In the genomic region with DNA sequence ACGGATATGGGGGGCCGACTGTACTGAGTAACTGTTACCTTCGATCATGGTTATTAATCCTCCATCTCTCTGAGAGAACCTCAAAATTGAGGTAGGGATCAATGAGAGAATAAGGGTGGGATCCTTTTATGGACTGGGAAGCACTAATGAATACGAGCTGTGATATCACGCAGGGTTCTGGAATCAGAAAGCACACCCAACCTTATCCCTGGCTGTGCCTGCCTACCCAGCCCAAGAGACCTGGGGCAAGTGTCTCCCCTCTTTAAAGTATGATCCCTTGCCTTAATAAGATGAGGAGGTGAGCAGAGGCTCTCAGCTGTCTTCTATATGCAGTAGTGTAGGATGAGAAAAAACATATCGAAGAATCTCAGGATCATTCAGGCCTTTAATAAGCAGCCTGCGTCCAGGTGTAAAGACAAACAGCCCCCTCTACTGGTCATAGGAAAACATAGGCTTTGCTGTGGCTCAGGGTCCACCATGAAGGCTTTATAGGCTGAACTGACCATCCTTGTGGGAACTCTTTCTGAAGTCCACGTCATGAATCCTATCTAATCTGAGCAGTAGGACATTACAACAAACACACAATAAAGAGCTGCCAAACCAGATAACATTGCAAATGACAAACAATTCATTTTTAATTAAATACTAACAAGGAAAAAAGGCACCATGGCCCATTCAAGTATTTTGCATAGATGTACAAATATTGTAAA, we compare ENCODE assay signal across 8 cellular contexts. TPM values are rescaled to one million over a fixed set of nuclear protein-coding genes. Genes with fewer than 3 reads are reported as not detected.
DNase-seq lines count a peak whose midpoint lies in the region; ATAC-seq and TF ChIP-seq lines count a peak whose summit lies in the region.

No MANE protein-coding gene starts in this region.

- H3K36me3 ChIP-seq in muscle layer of colon (ENCODE audit: insufficient read depth, low read length): peaks cover 41% of the 10 kb centered on the region

- H3K9me3 Mint-ChIP-seq in Calu3 (ENCODE audit: low read depth, unreplicated experiment): no peaks in the 10 kb centered on the region

- DNase-seq in Calu3 (peak; percentile 63), NCI-H1048 (lab: John Stamatoyannopoulos, UW) (peak; percentile 12), SW480 (ENCODE audit: low spot score) (peak; percentile 76), epithelial cell of esophagus (ENCODE audit: low read depth) (peak; percentile 77)

- peak; percentile 53 for ATAC-seq in GM21367 (IDR thresholded peaks at IDR 0.05; ENCODE audit: unreplicated experiment)
- ATAC-seq in HG03469 (IDR thresholded peaks at IDR 0.05; ENCODE audit: unreplicated experiment): no peak
- ATAC-seq in HG03025 (IDR thresholded peaks at IDR 0.05; ENCODE audit: low FRiP score, unreplicated experiment): no peak

- peaks cover 8% of the 10 kb centered on the region for H3K4me1 Mint-ChIP-seq in Calu3 (ENCODE audit: low read depth, unreplicated experiment)

- no peaks in the 10 kb centered on the region for H3K27me3 ChIP-seq in muscle layer of colon (ENCODE audit: control insufficient read depth in 1 of 2, insufficient read depth in 2 of 2, low read length in 2 of 2)

- intact Hi-C loops in Calu3 (cut with micrococcal nuclease; ENCODE audit: unreplicated experiment): loop anchor here (1.0 to 2.0 kb wide), 7 partner anchors 46 to 328 kb away; no protein-coding TSS in a partner anchor

- H3K4me3 ChIP-seq in epithelial cell of esophagus (ENCODE audit: low read length): no peak overlapping the region
- no peak overlapping the region for H3K4me3 ChIP-seq in muscle layer of colon (ENCODE audit: low read depth in 1 of 2, low read length in 2 of 2)

- H3K4me1 ChIP-seq in muscle layer of colon (ENCODE audit: insufficient read depth, low read length): peaks cover 70% of the 10 kb centered on the region

- BruUV-seq in Calu3 (replicated peaks; lab: Mats Ljungman, UMichigan): no TSS peak

- H3K4me3 Mint-ChIP-seq in Calu3 (ENCODE audit: low read depth, unreplicated experiment): no peak overlapping the region

- H3K27me3 Mint-ChIP-seq in Calu3 (ENCODE audit: unreplicated experiment): no peaks in the 10 kb centered on the region

- H3K36me3 Mint-ChIP-seq in Calu3 (ENCODE audit: insufficient read depth, unreplicated experiment): no peaks in the 10 kb centered on the region

- peak overlapping the region; percentile 60 for H3K27ac ChIP-seq in muscle layer of colon (ENCODE audit: low read depth, low read length)

- peak overlapping the region; percentile 13 for H3K9ac ChIP-seq in muscle layer of colon (ENCODE audit: low read length)

- CTCF ChIA-PET in Calu3 (lab: Charles Lee): interaction anchor here (0.7 to 2.1 kb wide), 8 partner anchors 17 to 266 kb away, joined by 3 to 10 read pairs (median 4); a partner anchor contains a TSS

- TF ChIP-seq CTCF in Calu3 (IDR thresholded peaks at IDR 0.05; ENCODE audit: unreplicated experiment) (peak; percentile 84), epithelial cell of esophagus (IDR thresholded peaks at IDR 0.05; ENCODE audit: insufficient read depth, low read depth, low read length, missing control alignments) (peak; percentile 88)

- no peak overlapping the region for H3K27ac Mint-ChIP-seq in Calu3 (ENCODE audit: unreplicated experiment)

- H3K9me3 ChIP-seq in muscle layer of colon (ENCODE audit: low read length): no peaks in the 10 kb centered on the region

RNA-seq across cellular contexts. Expression of a gene that starts 16.8 kb away (rescaled TPM):
- 2.7 and 3.2 TPM in 2 replicates for total RNA-seq in Calu3 (2022)

Comparison
In these comparisons a context has a peak if more than half of its experiments do, and no peak if none do; other contexts are left out.
1. DNase-seq: peak in every context shown above with its lines; median percentile 77 in epithelial cell of esophagus; 76 in SW480; 63 in Calu3; 12 in NCI-H1048.